In genomic region chr9:72013188-72013877, GRCh38 we compare ENCODE assay signal across 2 cellular contexts.
TF ChIP-seq lines count a peak whose summit lies in the region.

No MANE protein-coding gene starts in this region.

TF ChIP-seq in HEK293, 187 proteins besides CTCF, POLR2A, EP300 and RAD21 (continued from another document):
- TF ChIP-seq ZBTB49 (tag by site-specific recombination; IDR thresholded peaks at IDR 0.05; ENCODE audit: low read depth) (no peak), ZSCAN16 (tag by site-specific recombination; IDR thresholded peaks at IDR 0.05) (no peak)

TF ChIP-seq in SK-N-SH treated with all-trans-retinoic acid at 6 μM for 48 hours, 23 proteins besides CTCF, POLR2A, EP300 and RAD21 (continued from another document):
- TF ChIP-seq, protein P1, sequence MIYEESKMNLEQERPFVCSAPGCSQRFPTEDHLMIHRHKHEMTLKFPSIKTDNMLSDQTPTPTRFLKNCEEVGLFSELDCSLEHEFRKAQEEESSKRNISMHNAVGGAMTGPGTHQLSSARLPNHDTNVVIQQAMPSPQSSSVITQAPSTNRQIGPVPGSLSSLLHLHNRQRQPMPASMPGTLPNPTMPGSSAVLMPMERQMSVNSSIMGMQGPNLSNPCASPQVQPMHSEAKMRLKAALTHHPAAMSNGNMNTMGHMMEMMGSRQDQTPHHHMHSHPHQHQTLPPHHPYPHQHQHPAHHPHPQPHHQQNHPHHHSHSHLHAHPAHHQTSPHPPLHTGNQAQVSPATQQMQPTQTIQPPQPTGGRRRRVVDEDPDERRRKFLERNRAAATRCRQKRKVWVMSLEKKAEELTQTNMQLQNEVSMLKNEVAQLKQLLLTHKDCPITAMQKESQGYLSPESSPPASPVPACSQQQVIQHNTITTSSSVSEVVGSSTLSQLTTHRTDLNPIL (CRISPR knock-in tag; IDR thresholded peaks at IDR 0.05; ENCODE audit: low read depth), result no peak
- TF ChIP-seq ISL1 (CRISPR knock-in tag; IDR thresholded peaks at IDR 0.05), result no peak
- TF ChIP-seq CSRNP3 (CRISPR knock-in tag; IDR thresholded peaks at IDR 0.05), result no peak
